Comparison of ENCODE assay signal across 1 cellular context in the genomic region with DNA sequence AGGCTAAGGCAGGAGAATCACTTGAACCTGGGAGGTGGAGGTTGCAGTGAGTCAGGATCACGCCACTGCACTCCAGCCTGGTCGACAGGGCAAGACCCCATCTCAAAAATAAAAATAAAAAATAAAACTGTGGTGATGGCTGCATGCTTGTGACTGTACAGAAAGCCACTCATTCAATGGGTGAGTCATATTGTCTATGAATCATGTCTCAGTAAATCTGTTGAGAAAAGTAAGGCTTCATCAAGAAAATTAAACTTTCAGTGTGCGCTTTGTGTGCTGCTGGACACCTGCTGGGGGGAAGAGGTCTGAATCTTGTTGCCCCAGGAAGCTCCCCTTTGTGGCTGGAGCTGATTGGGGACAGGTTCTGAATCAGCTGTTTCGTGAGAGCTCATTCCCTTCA.
TF ChIP-seq lines count a peak whose summit lies in the region.

No MANE protein-coding gene starts in this region.

TF ChIP-seq in HCT116, 20 proteins besides CTCF, POLR2A, EP300 and RAD21 (continued from another document):
- TF ChIP-seq TCF7L2 (IDR thresholded peaks at IDR 0.05; ENCODE audit: borderline replicate concordance, extremely low read depth, insufficient read depth, insufficient read length) (no peak), SIN3A (IDR thresholded peaks at IDR 0.05; ENCODE audit: low read depth) (no peak), EZH2phosphoT487 (IDR thresholded peaks at IDR 0.05; ENCODE audit: borderline replicate concordance) (no peak), JUND (IDR thresholded peaks at IDR 0.05) (peak; percentile 71), EGR1 (IDR thresholded peaks at IDR 0.05; ENCODE audit: low read depth) (no peak), FOSL1 (IDR thresholded peaks at IDR 0.05; ENCODE audit: low read depth) (peak; percentile 88), ZNF274 (IDR thresholded peaks at IDR 0.05; ENCODE audit: low read depth, low read length) (no peak)
